Comparison of ENCODE assay signal across 8 cellular contexts in the genomic region with DNA sequence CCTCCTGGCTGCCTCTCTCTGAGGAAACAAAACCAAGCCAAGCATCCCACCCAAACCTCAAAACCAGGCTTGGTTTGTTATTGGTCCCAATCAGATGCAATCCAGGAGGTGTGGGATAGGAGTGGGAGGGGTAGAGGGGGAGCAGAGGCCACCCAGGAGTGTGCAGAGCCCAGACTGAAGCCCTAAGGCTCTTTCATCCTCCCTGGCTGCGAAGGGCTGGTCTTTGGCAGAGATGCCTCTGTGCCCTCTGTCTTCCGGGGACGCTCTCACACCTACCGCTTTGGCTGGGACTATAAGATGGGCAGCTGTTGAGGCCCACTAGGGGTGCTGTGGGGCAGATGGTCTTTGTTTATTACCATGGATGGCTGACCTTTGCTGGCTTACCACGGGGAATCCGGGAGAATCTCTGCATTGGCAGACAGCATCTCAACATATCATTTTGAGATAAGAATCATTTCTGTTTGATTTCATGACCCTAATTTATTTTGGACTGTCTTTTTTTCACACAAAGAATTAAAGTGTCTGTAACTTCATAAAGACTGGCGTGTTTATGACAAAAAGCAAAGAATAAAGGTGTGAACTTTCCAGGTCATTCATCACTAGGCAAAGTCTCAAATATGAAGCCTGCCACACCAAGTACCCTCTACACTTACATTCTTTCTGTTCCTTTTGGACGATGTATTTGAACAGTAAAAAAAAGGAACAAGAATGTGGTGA. TPM values are rescaled to one million over a fixed set of nuclear protein-coding genes. Genes with fewer than 3 reads are reported as not detected.
DNase-seq lines count a peak whose midpoint lies in the region; ATAC-seq, FAIRE-seq and TF ChIP-seq lines count a peak whose summit lies in the region.

No MANE protein-coding gene starts in this region.

- H4K8ac ChIP-seq in IMR-90 (ENCODE audit: low read depth in 2 of 2, low read length in 2 of 2), result peak overlapping the region in 1 of 2 experiments; percentile 50; a peak in 1 of 4 replicates

- no peak overlapping the region for H3K4me2 ChIP-seq in IMR-90 (ENCODE audit: low read depth, low read length)

- H3K4me3 ChIP-seq in IMR-90 (ENCODE audit: insufficient read depth, low read depth, low read length), result no peak overlapping the region
- no peak overlapping the region for H3K4me3 ChIP-seq in bronchial epithelial cell (ENCODE audit: low read depth, low read length)
- H3K4me3 ChIP-seq in upper lobe of right lung, result no peak overlapping the region

- CTCF ChIA-PET in IMR-90 (lab: Yijun Ruan, JAX), result interaction anchor here (0.6 to 1.4 kb wide), 4 partner anchors 9 to 68 kb away, joined by 3 read pairs; no protein-coding TSS in a partner anchor

- no TSS peak for BruUV-seq in IMR-90 (replicated peaks; lab: Mats Ljungman, UMichigan)

- no peaks in the 10 kb centered on the region for H4K20me1 ChIP-seq in IMR-90 (ENCODE audit: insufficient read depth, low read length)

- H3K18ac ChIP-seq in IMR-90 (ENCODE audit: low read depth, low read length), result no peak overlapping the region

- no peak overlapping the region for H2BK15ac ChIP-seq in IMR-90 (ENCODE audit: low read depth, low read length)

- H3K36me3 ChIP-seq in IMR-90 (ENCODE audit: control insufficient read depth, insufficient read depth, low read length), result no peaks in the 10 kb centered on the region
- H3K36me3 ChIP-seq in bronchial epithelial cell (ENCODE audit: control insufficient read depth, insufficient read depth, low read length), result no peaks in the 10 kb centered on the region
- H3K36me3 ChIP-seq in upper lobe of right lung, result no peaks in the 10 kb centered on the region

- no peaks in the 10 kb centered on the region for H3K27me3 ChIP-seq in IMR-90 (ENCODE audit: control insufficient read depth, insufficient read depth, low read length)
- peaks cover 2% of the 10 kb centered on the region for H3K27me3 ChIP-seq in bronchial epithelial cell (ENCODE audit: control insufficient read depth, insufficient read depth, low read length)
- peaks cover 9% of the 10 kb centered on the region for H3K27me3 ChIP-seq in upper lobe of right lung

- no peak overlapping the region for H2BK5ac ChIP-seq in IMR-90 (ENCODE audit: low read depth, low read length, poor library complexity, severe bottlenecking)

- H3K4me1 ChIP-seq in IMR-90 (ENCODE audit: control insufficient read depth, insufficient read depth, low read length), result peaks cover 10% of the 10 kb centered on the region
- no peaks in the 10 kb centered on the region for H3K4me1 ChIP-seq in upper lobe of right lung

- H3K27ac ChIP-seq in IMR-90 (ENCODE audit: insufficient read depth, low read length) (no peak overlapping the region), upper lobe of right lung (no peak overlapping the region)

- no peak overlapping the region for H4K91ac ChIP-seq in IMR-90 (ENCODE audit: insufficient read depth, low read depth, low read length)

- POLR2A ChIA-PET in IMR-90 (lab: Charles Lee; ENCODE audit: unreplicated experiment), result no interaction called here

- DNase-seq in Daoy (ENCODE audit: low read depth) (peak; percentile 61), IMR-90 (peak; percentile 37), SHP77 (lab: John Stamatoyannopoulos, UW) (peak; percentile 82 to 86), bronchial epithelial cell (ENCODE audit: low read depth) (peak; percentile 33), left colon (peak in 1 of 2 donors; percentile 51), upper lobe of right lung (peak; percentile 63)

- H2BK120ac ChIP-seq in IMR-90 (ENCODE audit: low read depth, low read length), result no peak overlapping the region

- TF ChIP-seq POLR2A in IMR-90 (IDR thresholded peaks at IDR 0.05; ENCODE audit: low read depth, low read length) (no peak), GM18505 (IDR thresholded peaks at IDR 0.05; ENCODE audit: borderline replicate concordance, extremely low read depth, insufficient read depth, insufficient read length) (no peak)

- H3K23ac ChIP-seq in IMR-90 (ENCODE audit: low read depth, low read length), result no peak overlapping the region

- intact Hi-C loops in IMR-90 (cut with micrococcal nuclease), result no loop called here
- intact Hi-C loops in left colon (cut with DNase I, micrococcal nuclease), result no loop called here
- intact Hi-C loops in upper lobe of right lung (cut with DNase I), result no loop called here

- TF ChIP-seq CTCF in IMR-90 (conservative IDR thresholded peaks at IDR 0.05; ENCODE audit: low read depth, low read length) (peak; percentile 58), bronchial epithelial cell (IDR thresholded peaks at IDR 0.05; ENCODE audit: insufficient read depth, low read length, severe bottlenecking) (peak; percentile 60), upper lobe of right lung (IDR thresholded peaks at IDR 0.05) (peak; percentile 48)

- in situ Hi-C loops in IMR-90 (cut with MboI; ENCODE audit: low sequenced_read_pairs), result no loop called here

- no peak overlapping the region; the same call in 1 of the 2 replicates for H2AK5ac ChIP-seq in IMR-90 (ENCODE audit: low read depth, low read length)

- 0 out of 2 replicates have a peak overlapping the region, but pooled peaks have one; percentile 25 for H3K4ac ChIP-seq in IMR-90 (ENCODE audit: low read depth, low read length)

- no peak overlapping the region for H2BK20ac ChIP-seq in IMR-90 (ENCODE audit: low read depth, low read length)

- H3K56ac ChIP-seq in IMR-90 (ENCODE audit: extremely low read depth, insufficient read depth, low read length), result no peak overlapping the region

- 0 out of 2 replicates have a peak, but pooled peaks cover 3% of the 10 kb centered on the region for H3K9me1 ChIP-seq in IMR-90 (ENCODE audit: insufficient read depth, low read length)

- peak; percentile 40 for TF ChIP-seq RAD21 in IMR-90 (IDR thresholded peaks at IDR 0.05; ENCODE audit: low read length)

- peak; percentile 76 for ATAC-seq in GM21390 (IDR thresholded peaks at IDR 0.05; ENCODE audit: unreplicated experiment)
- ATAC-seq in IMR-90 (ENCODE audit: low read depth), result peak; percentile 83
- peak; percentile 69 for ATAC-seq in left colon
- ATAC-seq in upper lobe of right lung, result peak; percentile 77
- no peak for ATAC-seq in GM18505 (IDR thresholded peaks at IDR 0.05; ENCODE audit: unreplicated experiment)

- peak overlapping the region; percentile 59 for H2AFZ ChIP-seq in IMR-90 (replicated peaks; ENCODE audit: low read length, poor library complexity)

- no peak overlapping the region for H4K5ac ChIP-seq in IMR-90 (ENCODE audit: low read depth, low read length)

- no peak for FAIRE-seq in bronchial epithelial cell (lab: Jason Lieb, UNC)

- H3K79me1 ChIP-seq in IMR-90 (ENCODE audit: low read depth in 1 of 2, low read length in 2 of 2), result no peaks in the 10 kb centered on the region; a peak in 1 of 4 replicates

- no CpG with 5 or more reads among the region's 8 CpGs for WGBS in IMR-90 (ENCODE audit: extremely low coverage in 2 of 2, insufficient read length in 1 of 2), 2 experiments

- H3K14ac ChIP-seq in IMR-90 (replicated peaks; ENCODE audit: low read depth, low read length), result no peak overlapping the region

- dilution Hi-C loops in IMR-90 (cut with HindIII; ENCODE audit: low sequenced_read_pairs, unreplicated experiment), result no loop called here

- H2AK9ac ChIP-seq in IMR-90 (replicated peaks; ENCODE audit: low read depth, low read length, poor library complexity), result peak overlapping the region; percentile 29

- no peak overlapping the region for H3K9ac ChIP-seq in IMR-90 (ENCODE audit: low read depth, low read length)

- H3K9me3 ChIP-seq in IMR-90 (ENCODE audit: control insufficient read depth, insufficient read depth, low read length) (no peaks in the 10 kb centered on the region), upper lobe of right lung (no peaks in the 10 kb centered on the region)

TF ChIP-seq in IMR-90, 13 proteins besides CTCF, POLR2A, EP300 and RAD21:
- TF ChIP-seq RFX5 (IDR thresholded peaks at IDR 0.05; ENCODE audit: low read depth, low read length) (no peak), SMC3 (IDR thresholded peaks at IDR 0.05; ENCODE audit: low read depth, low read length) (peak; percentile 39)

RNA-seq across cellular contexts. Expression of gene DENND2A, which starts 6.5 kb away (rescaled TPM):
- total RNA-seq in Daoy (2014; rRNA removed; shearing (Covaris generic)), result 5.4 and 6.5 TPM in 2 replicates
- total RNA-seq in IMR-90 (2012; rRNA removed) (7.5 and 7.8 TPM in 2 replicates), bronchial epithelial cell (0.26 TPM in 1 of 2 replicates, not detected in the other), left colon (1 to 10 TPM; 6.8 to 8.2 TPM), upper lobe of right lung (26.2 TPM)
- 7.4 and 10.3 TPM in 2 replicates for polyA plus RNA-seq in IMR-90 (2012; rRNA removed)
- 7.5 and 18.0 TPM in 2 replicates for polyA plus RNA-seq in IMR-90 (2012; cell fraction: cytosol; rRNA removed)
- polyA plus RNA-seq in IMR-90 (2012; cell fraction: nucleus; rRNA removed; ENCODE audit: low replicate concordance), result 14.9 and 25.0 TPM in 2 replicates

RNA-seq across cellular contexts. Expression of gene ADCK2, which starts 25.7 kb away (rescaled TPM):
- 15.0 and 15.4 TPM in 2 replicates for total RNA-seq in Daoy (2014; rRNA removed; shearing (Covaris generic))
- 7.5 and 10.0 TPM in 2 replicates for total RNA-seq in IMR-90 (2012; rRNA removed)
- polyA plus RNA-seq in IMR-90 (2012; rRNA removed), result 6.9 and 7.1 TPM in 2 replicates
- 5.8 and 9.5 TPM in 2 replicates for polyA plus RNA-seq in IMR-90 (2012; cell fraction: cytosol; rRNA removed)
- 5.3 and 5.7 TPM in 2 replicates for polyA plus RNA-seq in IMR-90 (2012; cell fraction: nucleus; rRNA removed; ENCODE audit: low replicate concordance)
- 74.2 and 100 TPM in 2 replicates for total RNA-seq in bronchial epithelial cell
- 10 to 100 TPM; 26.3 to 26.5 TPM for total RNA-seq in left colon
- total RNA-seq in upper lobe of right lung, result 18.2 TPM

RNA-seq across cellular contexts. Expression of gene NDUFB2, which starts 49.4 kb away (rescaled TPM):
- total RNA-seq in Daoy (2014; rRNA removed; shearing (Covaris generic)), result 404 and 566 TPM in 2 replicates
- 81.7 and 136 TPM in 2 replicates for total RNA-seq in IMR-90 (2012; rRNA removed)
- polyA plus RNA-seq in IMR-90 (2012; rRNA removed), result 143 and 170 TPM in 2 replicates
- 591 and 666 TPM in 2 replicates for polyA plus RNA-seq in IMR-90 (2012; cell fraction: cytosol; rRNA removed)
- 135 and 207 TPM in 2 replicates for polyA plus RNA-seq in IMR-90 (2012; cell fraction: nucleus; rRNA removed; ENCODE audit: low replicate concordance)
- total RNA-seq in bronchial epithelial cell, result 99.5 and 123 TPM in 2 replicates
- total RNA-seq in left colon, result 100 to 1,000 TPM; 274 to 319 TPM
- total RNA-seq in upper lobe of right lung, result 160 TPM
